Comparison of ENCODE assay signal across 8 cellular contexts in genomic region chr12:90253674-90254181, GRCh38.
A peak's percentile ranks its signal among the peaks of the same experiment; 100 is the strongest.
DNase-seq lines count a peak whose midpoint lies in the region; ATAC-seq, FAIRE-seq and TF ChIP-seq lines count a peak whose summit lies in the region.

No MANE protein-coding gene starts in this region.

- ATAC-seq in GM21529 (IDR thresholded peaks at IDR 0.05; ENCODE audit: unreplicated experiment), result peak; percentile 100
- ATAC-seq in GM12878, result peak; percentile 99

- WGBS in SK-N-SH (ENCODE audit: low lambda C conversion rate), result 61% methylated on average over 6 of the region's 8 CpGs
- WGBS in GM12878 (ENCODE audit: insufficient coverage, insufficient replicate concordance, low lambda C conversion rate, missing lambda C conversion rate), result 1% methylated on average over 8 of the region's 8 CpGs

- BruUV-seq in GM12878 (replicated peaks; lab: Mats Ljungman, UMichigan), result no TSS peak

- intact Hi-C loops in GM12878 (cut with micrococcal nuclease; ENCODE audit: unreplicated experiment), result loop anchor here (1.0 to 5.0 kb wide), 3 partner anchors 151 to 710 kb away; partner anchors contain the start of gene ATP2B1

- peaks cover 8 to 10% of the 10 kb centered on the region in 2 experiments; a peak in 2 of 4 replicates for H3K4me1 ChIP-seq in SK-N-SH (ENCODE audit: control insufficient read depth in 1 of 2, insufficient read depth in 2 of 2, low read depth in 1 of 2, low read length in 1 of 2)
- H3K4me1 ChIP-seq in GM12878 (ENCODE audit: control insufficient read depth, insufficient read depth, low read length), result peaks cover 5% of the 10 kb centered on the region; the same call in 1 of the 2 replicates

- H3K9ac ChIP-seq in SK-N-SH, result no peak overlapping the region
- no peak overlapping the region for H3K9ac ChIP-seq in GM12878 (ENCODE audit: control insufficient read depth, insufficient read depth, low read length)

- POLR2A ChIA-PET in SK-N-SH (lab: Yijun Ruan, JAX) (no interaction called here), GM12878 (lab: Charles Lee) (no interaction called here)

- FAIRE-seq in GM12878 (lab: Jason Lieb, UNC), result peak; percentile 99

- no peaks in the 10 kb centered on the region for H3K9me2 ChIP-seq in SK-N-SH

- H3K27ac ChIP-seq in SK-N-SH (ENCODE audit: low read depth in 2 of 2, low read length in 1 of 2) (peak overlapping the region in 1 of 2 experiments; percentile 89; a peak in 2 of 4 replicates), GM12878 (ENCODE audit: control insufficient read depth, insufficient read depth) (no peak overlapping the region)

- no peaks in the 10 kb centered on the region for H3K79me2 ChIP-seq in SK-N-SH (ENCODE audit: insufficient read depth)
- no peaks in the 10 kb centered on the region for H3K79me2 ChIP-seq in GM12878 (ENCODE audit: control insufficient read depth, insufficient read depth, low read length)

- no peaks in the 10 kb centered on the region for H3F3A ChIP-seq in SK-N-SH (replicated peaks; ENCODE audit: insufficient read depth)

- in situ Hi-C loops in GM12878 (cut with MboI), result loop anchor here (10.0 kb wide), 1 partner anchor 709 kb away; no protein-coding TSS in a partner anchor

- H3K27me3 ChIP-seq in SK-N-SH (ENCODE audit: insufficient read depth) (no peaks in the 10 kb centered on the region), GM12878 (replicated peaks in 1 of 2; ENCODE audit: control insufficient read depth in 2 of 2, insufficient read depth in 2 of 2, low read length in 1 of 2) (no peaks in the 10 kb centered on the region)

- DNase-seq in GM10266 (ENCODE audit: extremely low spot score) (peak; percentile 58), HS-5 (ENCODE audit: low read depth) (peak; percentile 95), SK-N-SH (peak; percentile 24), GM12878 (ENCODE audit: low read depth, low spot score) (peak; percentile 59), islet precursor cell (peak; percentile 94), mesenteric fat pad (ENCODE audit: low spot score) (no peak)
- DNase-seq in stimulated activated CD8-positive, alpha-beta memory T cell treated with anti-CD3 and anti-CD28 coated beads, Interleukin-12 subunit alpha, Interleukin-12 subunit beta, amount 100 ng/mL, for 4 hours (ENCODE audit: low read depth), result peak; percentile 2

- no peak overlapping the region for H3K4me2 ChIP-seq in SK-N-SH
- no peak overlapping the region; the same call in 1 of the 2 replicates for H3K4me2 ChIP-seq in GM12878 (ENCODE audit: control insufficient read depth, insufficient read depth)

- H3K9me3 ChIP-seq in SK-N-SH (no peaks in the 10 kb centered on the region), GM12878 (replicated peaks; ENCODE audit: control insufficient read depth, insufficient read depth, low read length) (no peaks in the 10 kb centered on the region; the same call in 2 of the 3 replicates)

- H4K20me1 ChIP-seq in SK-N-SH (ENCODE audit: insufficient read depth) (no peaks in the 10 kb centered on the region), GM12878 (ENCODE audit: control insufficient read depth, insufficient read depth) (no peaks in the 10 kb centered on the region)

- TF ChIP-seq RAD21 in SK-N-SH (IDR thresholded peaks at IDR 0.05; ENCODE audit: low read length) (peak; percentile 37), GM12878 (IDR thresholded peaks at IDR 0.05; ENCODE audit: insufficient read depth, low read depth, low read length) (peak; percentile 73)

- TF ChIP-seq CTCF in GM10266 (IDR thresholded peaks at IDR 0.05; ENCODE audit: control insufficient read depth, insufficient read depth, low read depth, missing control alignments), result peak; percentile 30
- peak; percentile 37 for TF ChIP-seq CTCF in SK-N-SH (IDR thresholded peaks at IDR 0.05)
- peak; percentile 39 to 47 (median 39); a peak in 5 of 6 replicates for TF ChIP-seq CTCF in GM12878 (IDR thresholded peaks at IDR 0.05 in 2 of 3, conservative IDR thresholded peaks at IDR 0.05 in 1 of 3; ENCODE audit: control insufficient read depth in 2 of 3, extremely low read depth in 1 of 3, insufficient read depth in 1 of 3, low read depth in 3 of 3, low read length in 3 of 3)

- H3K4me3 ChIP-seq in SK-N-SH (ENCODE audit: low read depth in 2 of 2, low read length in 1 of 2), result no peak overlapping the region
- H3K4me3 ChIP-seq in GM12878, result no peak overlapping the region

- TF ChIP-seq POLR2A in GM12878 (IDR thresholded peaks at IDR 0.05; ENCODE audit: low read depth, low read length), result no peak

- CTCF ChIA-PET in SK-N-SH (lab: Yijun Ruan, JAX) (interaction anchor here (1.0 to 1.5 kb wide), 4 partner anchors 10 to 1237 kb away, joined by 3 to 4 read pairs (median 4); no protein-coding TSS in a partner anchor), GM12878 (lab: Yijun Ruan, JAX) (interaction anchor here (0.7 to 1.7 kb wide), 4 partner anchors 9 to 710 kb away, joined by 3 to 7 read pairs (median 4); no protein-coding TSS in a partner anchor)

- RAD21 ChIA-PET in GM12878 (lab: Charles Lee; ENCODE audit: unreplicated experiment), result no interaction called here

- H2AFZ ChIP-seq in SK-N-SH (ENCODE audit: low read depth), result peak overlapping the region; percentile 73
- peak overlapping the region; percentile 18 for H2AFZ ChIP-seq in GM12878 (ENCODE audit: control insufficient read depth, low read depth, low read length)

- peak in 1 of 2 experiments; percentile 77; a peak in 2 of 4 replicates for TF ChIP-seq EP300 in SK-N-SH (IDR thresholded peaks at IDR 0.05; ENCODE audit: borderline replicate concordance in 1 of 2, low read depth in 1 of 2, low read length in 1 of 2)
- TF ChIP-seq EP300 in GM12878 (IDR thresholded peaks at IDR 0.05; ENCODE audit: borderline replicate concordance in 1 of 2, control insufficient read depth in 1 of 2, low read depth in 2 of 2, low read length in 2 of 2), result peak in 1 of 2 experiments; percentile 62; a peak in 1 of 4 replicates

- SMC1A ChIA-PET in GM12878 (lab: Charles Lee; ENCODE audit: uncharacterized antibody, unreplicated experiment), result interaction anchor here (1.6 kb wide), 1 partner anchor 154 kb away, joined by 4 read pairs; no protein-coding TSS in a partner anchor

- no peaks in the 10 kb centered on the region for H3K36me3 ChIP-seq in SK-N-SH (replicated peaks in 1 of 2; ENCODE audit: control insufficient read depth in 1 of 2, insufficient read depth in 2 of 2, low read length in 1 of 2)
- no peaks in the 10 kb centered on the region for H3K36me3 ChIP-seq in GM12878 (ENCODE audit: control insufficient read depth in 2 of 2, insufficient read depth in 2 of 2, low read length in 1 of 2)

TF ChIP-seq in SK-N-SH, 30 proteins besides CTCF, POLR2A, EP300 and RAD21:
- peak; percentile 54; the same call in 1 of the 2 replicates for TF ChIP-seq MXI1 (IDR thresholded peaks at IDR 0.05; ENCODE audit: low read depth, low read length)
- no peak for TF ChIP-seq EZH2phosphoT487 (IDR thresholded peaks at IDR 0.05; ENCODE audit: borderline replicate concordance, low read depth)
- peak; percentile 51 for TF ChIP-seq TCF12 (IDR thresholded peaks at IDR 0.05)
- TF ChIP-seq JUND (IDR thresholded peaks at IDR 0.05), result 0 out of 2 replicates have a peak, but pooled peaks have one; percentile 11
- peak; percentile 38; the same call in 1 of the 2 replicates for TF ChIP-seq FOXJ3 (CRISPR knock-in tag; IDR thresholded peaks at IDR 0.05)

TF ChIP-seq in GM12878, 131 proteins besides CTCF, POLR2A, EP300 and RAD21 (continues in another document):
- TF ChIP-seq HDAC6 (IDR thresholded peaks at IDR 0.05; ENCODE audit: unreplicated experiment) (no peak), GATAD2B (conservative IDR thresholded peaks at IDR 0.05; ENCODE audit: low read depth) (no peak), MYB (IDR thresholded peaks at IDR 0.05; ENCODE audit: borderline replicate concordance, low read depth, low read length) (no peak), YBX1 (IDR thresholded peaks at IDR 0.05) (no peak), ZSCAN29 (IDR thresholded peaks at IDR 0.05) (no peak), TBL1XR1 (IDR thresholded peaks at IDR 0.05; ENCODE audit: low read depth, low read length) (peak; percentile 63; the same call in 1 of the 2 replicates), PML (IDR thresholded peaks at IDR 0.05; ENCODE audit: low read length) (peak; percentile 74; the same call in 1 of the 2 replicates), SMARCA5 (IDR thresholded peaks at IDR 0.05) (no peak), TARDBP (IDR thresholded peaks at IDR 0.05; ENCODE audit: borderline replicate concordance) (no peak), SREBF2 (IDR thresholded peaks at IDR 0.05; ENCODE audit: low read length) (no peak), ATF7 (IDR thresholded peaks at IDR 0.05; ENCODE audit: low read depth) (no peak), EGR1 (IDR thresholded peaks at IDR 0.05; ENCODE audit: borderline replicate concordance in 1 of 2, low read depth in 2 of 2, low read length in 2 of 2) (0 out of 3 replicates have a peak, but pooled peaks of 1 of the 2 experiments have one; percentile 23)
- TF ChIP-seq, protein P1, sequence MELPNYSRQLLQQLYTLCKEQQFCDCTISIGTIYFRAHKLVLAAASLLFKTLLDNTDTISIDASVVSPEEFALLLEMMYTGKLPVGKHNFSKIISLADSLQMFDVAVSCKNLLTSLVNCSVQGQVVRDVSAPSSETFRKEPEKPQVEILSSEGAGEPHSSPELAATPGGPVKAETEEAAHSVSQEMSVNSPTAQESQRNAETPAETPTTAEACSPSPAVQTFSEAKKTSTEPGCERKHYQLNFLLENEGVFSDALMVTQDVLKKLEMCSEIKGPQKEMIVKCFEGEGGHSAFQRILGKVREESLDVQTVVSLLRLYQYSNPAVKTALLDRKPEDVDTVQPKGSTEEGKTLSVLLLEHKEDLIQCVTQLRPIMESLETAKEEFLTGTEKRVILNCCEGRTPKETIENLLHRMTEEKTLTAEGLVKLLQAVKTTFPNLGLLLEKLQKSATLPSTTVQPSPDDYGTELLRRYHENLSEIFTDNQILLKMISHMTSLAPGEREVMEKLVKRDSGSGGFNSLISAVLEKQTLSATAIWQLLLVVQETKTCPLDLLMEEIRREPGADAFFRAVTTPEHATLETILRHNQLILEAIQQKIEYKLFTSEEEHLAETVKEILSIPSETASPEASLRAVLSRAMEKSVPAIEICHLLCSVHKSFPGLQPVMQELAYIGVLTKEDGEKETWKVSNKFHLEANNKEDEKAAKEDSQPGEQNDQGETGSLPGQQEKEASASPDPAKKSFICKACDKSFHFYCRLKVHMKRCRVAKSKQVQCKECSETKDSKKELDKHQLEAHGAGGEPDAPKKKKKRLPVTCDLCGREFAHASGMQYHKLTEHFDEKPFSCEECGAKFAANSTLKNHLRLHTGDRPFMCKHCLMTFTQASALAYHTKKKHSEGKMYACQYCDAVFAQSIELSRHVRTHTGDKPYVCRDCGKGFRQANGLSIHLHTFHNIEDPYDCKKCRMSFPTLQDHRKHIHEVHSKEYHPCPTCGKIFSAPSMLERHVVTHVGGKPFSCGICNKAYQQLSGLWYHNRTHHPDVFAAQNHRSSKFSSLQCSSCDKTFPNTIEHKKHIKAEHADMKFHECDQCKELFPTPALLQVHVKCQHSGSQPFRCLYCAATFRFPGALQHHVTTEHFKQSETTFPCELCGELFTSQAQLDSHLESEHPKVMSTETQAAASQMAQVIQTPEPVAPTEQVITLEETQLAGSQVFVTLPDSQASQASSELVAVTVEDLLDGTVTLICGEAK (IDR thresholded peaks at IDR 0.05; ENCODE audit: borderline replicate concordance), result no peak
